ENCODE assay signal across 16 cellular contexts in the genomic region with DNA sequence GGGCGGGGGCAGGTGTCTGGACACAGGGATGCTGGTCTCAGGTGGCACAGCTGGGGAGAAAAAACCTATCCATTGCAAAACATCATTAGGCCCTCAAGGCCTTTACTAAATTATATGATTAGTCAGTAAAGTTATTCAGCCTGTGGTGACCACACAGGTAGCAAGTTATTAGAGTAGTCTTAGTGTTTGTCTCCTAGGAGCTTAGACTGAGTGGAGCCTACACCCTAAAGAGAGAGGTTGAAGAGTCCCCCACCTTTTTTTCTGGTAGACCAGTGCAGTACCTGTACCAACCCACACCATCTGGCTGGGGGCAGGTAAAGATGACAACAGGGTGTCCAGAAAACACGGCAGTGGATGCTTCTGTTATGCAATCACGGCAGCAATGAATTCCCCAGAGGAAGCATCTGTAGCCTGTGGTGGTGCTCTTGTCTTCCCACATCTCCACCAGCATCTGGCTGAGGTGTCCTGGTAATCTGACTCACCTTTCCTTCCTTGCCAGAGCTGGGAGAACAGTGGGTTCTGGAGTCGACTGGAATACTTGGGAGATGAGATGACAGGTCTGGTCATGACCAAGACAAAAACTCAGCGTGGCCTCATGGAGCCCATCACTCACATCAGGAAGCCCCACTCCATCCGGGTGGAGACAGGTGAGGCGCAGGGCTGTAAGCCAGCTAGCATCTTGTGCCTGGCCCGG. TPM values are rescaled to one million over a fixed set of nuclear protein-coding genes. Genes with fewer than 3 reads are reported as not detected.
"Had no signal": no experiment of that assay in that cellular context is flagged by ENCODE, and none has a peak within 500 bp of the region (broad histone marks: within the 10 kb centered on the region; RNA-seq: fewer than 3 reads in every experiment).

No MANE protein-coding gene starts in this region.

- H3K9me3 Mint-ChIP-seq: activated CD8-positive, alpha-beta T cell treated with anti-CD3 and anti-CD28 coated beads for 36 hours; activated naive CD8-positive, alpha-beta T cell treated with anti-CD3 and anti-CD28 coated beads, Interleukin-2, amount 10 ng/mL, durations not matched to agents 7 days and 5 days; naive thymus-derived CD8-positive, alpha-beta T cell had no signal

- ATAC-seq: activated CD8-positive, alpha-beta T cell treated with anti-CD3 and anti-CD28 coated beads for 36 hours; naive thymus-derived CD8-positive, alpha-beta T cell; upper lobe of right lung had no signal

- H3K36me3 ChIP-seq: colonic mucosa, upper lobe of right lung, WERI-Rb-1 had no signal

- H3K4me1 Mint-ChIP-seq: activated naive CD8-positive, alpha-beta T cell treated with anti-CD3 and anti-CD28 coated beads, Interleukin-2, amount 10 ng/mL, durations not matched to agents 7 days and 5 days had no signal

- H3K4me3 ChIP-seq: colonic mucosa, mucosa of descending colon, upper lobe of right lung had no signal

- DNase-seq: activated CD4-positive, alpha-beta T cell treated with anti-CD3 and anti-CD28 coated beads for 4 hours; activated CD8-positive, alpha-beta memory T cell treated with anti-CD3 and anti-CD28 coated beads, Interleukin-2, amount 50 U/mL, for 48 hours; activated CD8-positive, alpha-beta T cell treated with anti-CD3 and anti-CD28 coated beads for 36 hours; activated naive CD8-positive, alpha-beta T cell treated with anti-CD3 and anti-CD28 coated beads, Interleukin-2, amount 10 ng/mL, durations not matched to agents 7 days and 5 days; colonic mucosa; effector CD4-positive, alpha-beta T cell; erythroblast; mucosa of descending colon; naive thymus-derived CD8-positive, alpha-beta T cell; stimulated activated CD4-positive, alpha-beta T cell treated with anti-CD3 and anti-CD28 coated beads, Interleukin-12 subunit alpha, Interleukin-12 subunit beta, amount 100 ng/mL, for 4 hours; stimulated activated naive CD4-positive, alpha-beta T cell; T1000; upper lobe of right lung; WERI-Rb-1 had no signal

- H3K27ac Mint-ChIP-seq: activated CD8-positive, alpha-beta T cell treated with anti-CD3 and anti-CD28 coated beads for 36 hours; activated naive CD8-positive, alpha-beta T cell treated with anti-CD3 and anti-CD28 coated beads, Interleukin-2, amount 10 ng/mL, durations not matched to agents 7 days and 5 days had no signal

- H3K36me3 Mint-ChIP-seq: activated naive CD8-positive, alpha-beta T cell treated with anti-CD3 and anti-CD28 coated beads, Interleukin-2, amount 10 ng/mL, durations not matched to agents 7 days and 5 days; naive thymus-derived CD8-positive, alpha-beta T cell had no signal

- H3K9me3 ChIP-seq: colonic mucosa, mucosa of descending colon, upper lobe of right lung had no signal

- H3K4me1 ChIP-seq: colonic mucosa, upper lobe of right lung had no signal

- H3K27me3 Mint-ChIP-seq: activated CD8-positive, alpha-beta T cell treated with anti-CD3 and anti-CD28 coated beads for 36 hours; activated naive CD8-positive, alpha-beta T cell treated with anti-CD3 and anti-CD28 coated beads, Interleukin-2, amount 10 ng/mL, durations not matched to agents 7 days and 5 days; naive thymus-derived CD8-positive, alpha-beta T cell had no signal

- H3K4me3 Mint-ChIP-seq: activated CD8-positive, alpha-beta T cell treated with anti-CD3 and anti-CD28 coated beads for 36 hours; activated naive CD8-positive, alpha-beta T cell treated with anti-CD3 and anti-CD28 coated beads, Interleukin-2, amount 10 ng/mL, durations not matched to agents 7 days and 5 days; naive thymus-derived CD8-positive, alpha-beta T cell had no signal

- H3K27me3 ChIP-seq: colonic mucosa, upper lobe of right lung had no signal

- H3K27ac ChIP-seq: colonic mucosa, upper lobe of right lung had no signal

RNA-seq across cellular contexts. Expression of gene EPN3, which starts 13.2 kb away (rescaled TPM):
- total RNA-seq: activated CD8-positive, alpha-beta T cell treated with anti-CD3 and anti-CD28 coated beads for 36 hours; activated naive CD8-positive, alpha-beta T cell treated with anti-CD3 and anti-CD28 coated beads, Interleukin-2, amount 10 ng/mL, durations not matched to agents 7 days and 5 days; lung microvascular endothelial cell; naive thymus-derived CD8-positive, alpha-beta T cell had no signal
- polyA plus RNA-seq: naive thymus-derived CD8-positive, alpha-beta T cell had no signal

RNA-seq across cellular contexts. Expression of gene CACNA1G, which starts 41.2 kb away (rescaled TPM):
- total RNA-seq: lung microvascular endothelial cell, pulmonary artery endothelial cell, upper lobe of right lung had no signal
- polyA plus RNA-seq: naive thymus-derived CD8-positive, alpha-beta T cell had no signal
